Comparison of ENCODE assay signal across 3 cellular contexts in the genomic region with DNA sequence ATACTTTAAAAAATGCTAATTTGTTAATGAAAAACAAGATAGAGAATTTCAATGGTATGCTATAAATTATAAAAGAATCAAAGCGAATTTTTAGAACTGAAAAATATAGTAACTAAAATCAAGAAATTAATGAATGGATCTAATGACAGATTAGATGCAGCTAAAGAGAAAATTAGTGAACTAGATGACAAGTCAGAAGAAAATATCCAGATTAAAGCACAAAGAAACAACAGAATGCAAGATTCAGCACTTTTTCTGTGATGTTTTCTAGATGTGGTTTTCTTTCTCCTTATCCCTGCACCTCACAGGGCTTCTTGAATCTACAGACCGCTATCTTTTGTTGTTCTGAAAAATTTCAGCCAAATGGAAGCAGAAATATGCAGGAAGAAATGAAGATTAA.
TF ChIP-seq lines count a peak whose summit lies in the region.

No MANE protein-coding gene starts in this region.

TF ChIP-seq in SK-N-SH treated with all-trans-retinoic acid at 6 μM for 48 hours, 23 proteins besides CTCF, POLR2A, EP300 and RAD21:
- TF ChIP-seq ZFP3 (CRISPR knock-in tag; IDR thresholded peaks at IDR 0.05) = no peak
- TF ChIP-seq ZFP30 (CRISPR knock-in tag; IDR thresholded peaks at IDR 0.05) = peak; percentile 98
- no peak for TF ChIP-seq TCF4 (CRISPR knock-in tag; IDR thresholded peaks at IDR 0.05; ENCODE audit: borderline replicate concordance)
- no peak for TF ChIP-seq PATZ1 (CRISPR knock-in tag; IDR thresholded peaks at IDR 0.05; ENCODE audit: borderline replicate concordance)
- TF ChIP-seq, protein P1, sequence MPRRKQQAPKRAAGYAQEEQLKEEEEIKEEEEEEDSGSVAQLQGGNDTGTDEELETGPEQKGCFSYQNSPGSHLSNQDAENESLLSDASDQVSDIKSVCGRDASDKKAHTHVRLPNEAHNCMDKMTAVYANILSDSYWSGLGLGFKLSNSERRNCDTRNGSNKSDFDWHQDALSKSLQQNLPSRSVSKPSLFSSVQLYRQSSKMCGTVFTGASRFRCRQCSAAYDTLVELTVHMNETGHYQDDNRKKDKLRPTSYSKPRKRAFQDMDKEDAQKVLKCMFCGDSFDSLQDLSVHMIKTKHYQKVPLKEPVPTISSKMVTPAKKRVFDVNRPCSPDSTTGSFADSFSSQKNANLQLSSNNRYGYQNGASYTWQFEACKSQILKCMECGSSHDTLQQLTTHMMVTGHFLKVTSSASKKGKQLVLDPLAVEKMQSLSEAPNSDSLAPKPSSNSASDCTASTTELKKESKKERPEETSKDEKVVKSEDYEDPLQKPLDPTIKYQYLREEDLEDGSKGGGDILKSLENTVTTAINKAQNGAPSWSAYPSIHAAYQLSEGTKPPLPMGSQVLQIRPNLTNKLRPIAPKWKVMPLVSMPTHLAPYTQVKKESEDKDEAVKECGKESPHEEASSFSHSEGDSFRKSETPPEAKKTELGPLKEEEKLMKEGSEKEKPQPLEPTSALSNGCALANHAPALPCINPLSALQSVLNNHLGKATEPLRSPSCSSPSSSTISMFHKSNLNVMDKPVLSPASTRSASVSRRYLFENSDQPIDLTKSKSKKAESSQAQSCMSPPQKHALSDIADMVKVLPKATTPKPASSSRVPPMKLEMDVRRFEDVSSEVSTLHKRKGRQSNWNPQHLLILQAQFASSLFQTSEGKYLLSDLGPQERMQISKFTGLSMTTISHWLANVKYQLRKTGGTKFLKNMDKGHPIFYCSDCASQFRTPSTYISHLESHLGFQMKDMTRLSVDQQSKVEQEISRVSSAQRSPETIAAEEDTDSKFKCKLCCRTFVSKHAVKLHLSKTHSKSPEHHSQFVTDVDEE (CRISPR knock-in tag; IDR thresholded peaks at IDR 0.05) = no peak

TF ChIP-seq in SK-N-SH, 30 proteins besides CTCF, POLR2A, EP300 and RAD21:
- TF ChIP-seq JUND (IDR thresholded peaks at IDR 0.05) (no peak), POLR2AphosphoS5 (IDR thresholded peaks at IDR 0.05; ENCODE audit: low read depth, low read length) (no peak), SIN3A (IDR thresholded peaks at IDR 0.05; ENCODE audit: borderline replicate concordance, low read depth, low read length) (no peak), YY1 (IDR thresholded peaks at IDR 0.05; ENCODE audit: low read depth) (no peak), TEAD4 (IDR thresholded peaks at IDR 0.05; ENCODE audit: borderline replicate concordance, insufficient read depth) (no peak), RFX5 (IDR thresholded peaks at IDR 0.05; ENCODE audit: low read length) (no peak)
TF ChIP-seq in SK-N-SH: peak in this region for 0.

TF ChIP-seq in K562, 482 proteins besides CTCF, POLR2A, EP300 and RAD21:
- TF ChIP-seq, protein P2, sequence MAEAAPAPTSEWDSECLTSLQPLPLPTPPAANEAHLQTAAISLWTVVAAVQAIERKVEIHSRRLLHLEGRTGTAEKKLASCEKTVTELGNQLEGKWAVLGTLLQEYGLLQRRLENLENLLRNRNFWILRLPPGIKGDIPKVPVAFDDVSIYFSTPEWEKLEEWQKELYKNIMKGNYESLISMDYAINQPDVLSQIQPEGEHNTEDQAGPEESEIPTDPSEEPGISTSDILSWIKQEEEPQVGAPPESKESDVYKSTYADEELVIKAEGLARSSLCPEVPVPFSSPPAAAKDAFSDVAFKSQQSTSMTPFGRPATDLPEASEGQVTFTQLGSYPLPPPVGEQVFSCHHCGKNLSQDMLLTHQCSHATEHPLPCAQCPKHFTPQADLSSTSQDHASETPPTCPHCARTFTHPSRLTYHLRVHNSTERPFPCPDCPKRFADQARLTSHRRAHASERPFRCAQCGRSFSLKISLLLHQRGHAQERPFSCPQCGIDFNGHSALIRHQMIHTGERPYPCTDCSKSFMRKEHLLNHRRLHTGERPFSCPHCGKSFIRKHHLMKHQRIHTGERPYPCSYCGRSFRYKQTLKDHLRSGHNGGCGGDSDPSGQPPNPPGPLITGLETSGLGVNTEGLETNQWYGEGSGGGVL (CRISPR knock-in tag; IDR thresholded peaks at IDR 0.05) = no peak
- TF ChIP-seq CBX3 (IDR thresholded peaks at IDR 0.05; ENCODE audit: borderline replicate concordance in 1 of 2, low read length in 2 of 2) = peak in 1 of 2 experiments; percentile 88; a peak in 2 of 3 replicates
- TF ChIP-seq PBX2 (CRISPR knock-in tag; IDR thresholded peaks at IDR 0.05; ENCODE audit: low read depth) = no peak
- TF ChIP-seq PBX2 (tag; conservative IDR thresholded peaks at IDR 0.05; ENCODE audit: low read depth) = 0 out of 2 replicates have a peak, but pooled peaks have one; percentile 6
- TF ChIP-seq ZNF76 (CRISPR knock-in tag; IDR thresholded peaks at IDR 0.05; ENCODE audit: borderline replicate concordance) = no peak
- no peak for TF ChIP-seq BCL6 (CRISPR knock-in tag; IDR thresholded peaks at IDR 0.05)
- TF ChIP-seq TRIM28 (IDR thresholded peaks at IDR 0.05) = peak; percentile 81
- TF ChIP-seq ZNF24 (IDR thresholded peaks at IDR 0.05) = peak; percentile 95
- TF ChIP-seq RBM25 (IDR thresholded peaks at IDR 0.05; ENCODE audit: low read depth, low read length, severe bottlenecking) = peak; percentile 95
- TF ChIP-seq MAFG (tag; conservative IDR thresholded peaks at IDR 0.05) = peak; percentile 21; the same call in 1 of the 2 replicates
- TF ChIP-seq ZFP30 (CRISPR knock-in tag; IDR thresholded peaks at IDR 0.05; ENCODE audit: borderline replicate concordance) = peak; percentile 86; the same call in 1 of the 2 replicates
- no peak for TF ChIP-seq NRF1 (conservative IDR thresholded peaks at IDR 0.05 in 1 of 2, IDR thresholded peaks at IDR 0.05 in 1 of 2)
- TF ChIP-seq, protein P3, sequence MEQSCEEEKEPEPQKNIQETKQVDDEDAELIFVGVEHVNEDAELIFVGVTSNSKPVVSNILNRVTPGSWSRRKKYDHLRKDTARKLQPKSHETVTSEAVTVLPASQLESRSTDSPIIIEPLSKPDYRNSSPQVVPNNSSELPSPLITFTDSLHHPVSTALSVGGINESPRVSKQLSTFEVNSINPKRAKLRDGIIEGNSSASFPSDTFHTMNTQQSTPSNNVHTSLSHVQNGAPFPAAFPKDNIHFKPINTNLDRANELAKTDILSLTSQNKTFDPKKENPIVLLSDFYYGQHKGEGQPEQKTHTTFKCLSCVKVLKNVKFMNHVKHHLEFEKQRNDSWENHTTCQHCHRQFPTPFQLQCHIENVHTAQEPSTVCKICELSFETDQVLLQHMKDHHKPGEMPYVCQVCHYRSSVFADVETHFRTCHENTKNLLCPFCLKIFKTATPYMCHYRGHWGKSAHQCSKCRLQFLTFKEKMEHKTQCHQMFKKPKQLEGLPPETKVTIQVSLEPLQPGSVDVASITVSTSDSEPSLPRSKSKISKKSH (CRISPR knock-in tag; IDR thresholded peaks at IDR 0.05) = no peak
- TF ChIP-seq C11orf30 (IDR thresholded peaks at IDR 0.05; ENCODE audit: low read depth) = 0 out of 2 replicates have a peak, but pooled peaks have one; percentile 27
- 0 out of 2 replicates have a peak, but pooled peaks have one; percentile 32 for TF ChIP-seq SMARCA5 (IDR thresholded peaks at IDR 0.05)
- TF ChIP-seq ZNF316 (IDR thresholded peaks at IDR 0.05) = peak; percentile 52
- TF ChIP-seq, protein P4, sequence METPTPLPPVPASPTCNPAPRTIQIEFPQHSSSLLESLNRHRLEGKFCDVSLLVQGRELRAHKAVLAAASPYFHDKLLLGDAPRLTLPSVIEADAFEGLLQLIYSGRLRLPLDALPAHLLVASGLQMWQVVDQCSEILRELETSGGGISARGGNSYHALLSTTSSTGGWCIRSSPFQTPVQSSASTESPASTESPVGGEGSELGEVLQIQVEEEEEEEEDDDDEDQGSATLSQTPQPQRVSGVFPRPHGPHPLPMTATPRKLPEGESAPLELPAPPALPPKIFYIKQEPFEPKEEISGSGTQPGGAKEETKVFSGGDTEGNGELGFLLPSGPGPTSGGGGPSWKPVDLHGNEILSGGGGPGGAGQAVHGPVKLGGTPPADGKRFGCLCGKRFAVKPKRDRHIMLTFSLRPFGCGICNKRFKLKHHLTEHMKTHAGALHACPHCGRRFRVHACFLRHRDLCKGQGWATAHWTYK (CRISPR knock-in tag; IDR thresholded peaks at IDR 0.05) = no peak
- TF ChIP-seq ZNF280A (IDR thresholded peaks at IDR 0.05; ENCODE audit: low read depth, partially characterized antibody) = peak; percentile 54
- TF ChIP-seq ADNP (tag; IDR thresholded peaks at IDR 0.05) = peak; percentile 47; the same call in 1 of the 2 replicates
- TF ChIP-seq FOXM1 (IDR thresholded peaks at IDR 0.05; ENCODE audit: low read depth) = 0 out of 2 replicates have a peak, but pooled peaks have one; percentile 20
- TF ChIP-seq FOXM1 (CRISPR knock-in tag; IDR thresholded peaks at IDR 0.05; ENCODE audit: low read depth) = no peak
